In the genomic region with DNA sequence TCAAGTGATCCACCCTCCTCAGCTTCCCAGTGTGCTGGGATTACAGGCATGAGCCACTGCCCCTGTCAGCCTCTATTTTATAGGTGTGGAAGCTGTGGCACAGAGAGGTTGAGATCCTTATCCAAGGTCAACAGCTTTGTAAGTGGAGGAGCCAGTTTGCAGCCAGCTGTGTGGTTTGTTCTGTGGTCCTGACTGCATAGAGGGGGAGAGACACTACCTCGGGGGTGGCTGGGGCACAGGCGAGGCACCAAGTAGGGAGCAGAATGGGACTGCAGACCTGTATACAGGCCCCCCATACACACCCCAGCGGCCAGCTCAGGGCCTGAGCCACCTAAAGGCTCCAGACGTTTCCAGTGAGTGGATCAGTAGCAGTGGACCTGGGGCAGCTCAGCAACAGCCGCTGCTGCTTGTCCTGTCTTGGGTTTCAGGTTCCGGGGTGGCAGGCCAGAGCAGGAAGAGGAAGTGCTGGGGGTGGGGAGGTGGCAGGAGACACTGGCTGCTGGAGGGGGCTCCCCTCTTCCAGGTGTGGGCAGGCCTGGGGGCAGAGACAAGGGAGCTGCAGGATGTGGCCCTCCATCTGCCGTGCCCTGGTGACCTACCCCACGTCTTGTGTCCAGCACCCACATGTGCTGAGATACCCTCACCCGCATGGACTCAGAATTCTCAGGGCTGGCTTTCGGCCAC, we compare ENCODE assay signal across 1 cellular context.
TF ChIP-seq lines count a peak whose summit lies in the region.

No MANE protein-coding gene starts in this region.

TF ChIP-seq in GM12878, 131 proteins besides CTCF, POLR2A, EP300 and RAD21 (continued from another document):
- TF ChIP-seq BCLAF1 (IDR thresholded peaks at IDR 0.05) (no peak), EGR1 (IDR thresholded peaks at IDR 0.05; ENCODE audit: borderline replicate concordance in 1 of 2, low read depth in 2 of 2, low read length in 2 of 2) (peak in 1 of 2 experiments; percentile 66; a peak in 2 of 3 replicates), RUNX3 (IDR thresholded peaks at IDR 0.05; ENCODE audit: low read length) (peak; percentile 46)
- TF ChIP-seq, protein P1, sequence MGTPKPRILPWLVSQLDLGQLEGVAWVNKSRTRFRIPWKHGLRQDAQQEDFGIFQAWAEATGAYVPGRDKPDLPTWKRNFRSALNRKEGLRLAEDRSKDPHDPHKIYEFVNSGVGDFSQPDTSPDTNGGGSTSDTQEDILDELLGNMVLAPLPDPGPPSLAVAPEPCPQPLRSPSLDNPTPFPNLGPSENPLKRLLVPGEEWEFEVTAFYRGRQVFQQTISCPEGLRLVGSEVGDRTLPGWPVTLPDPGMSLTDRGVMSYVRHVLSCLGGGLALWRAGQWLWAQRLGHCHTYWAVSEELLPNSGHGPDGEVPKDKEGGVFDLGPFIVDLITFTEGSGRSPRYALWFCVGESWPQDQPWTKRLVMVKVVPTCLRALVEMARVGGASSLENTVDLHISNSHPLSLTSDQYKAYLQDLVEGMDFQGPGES (IDR thresholded peaks at IDR 0.05): no peak
